ENCODE assay signal across 8 cellular contexts in genomic region chr1:205321109-205321958, GRCh38. TPM values are rescaled to one million over a fixed set of nuclear protein-coding genes. Genes with fewer than 3 reads are reported as not detected.
A peak's percentile ranks its signal among the peaks of the same experiment; 100 is the strongest.
DNase-seq lines count a peak whose midpoint lies in the region; ATAC-seq, FAIRE-seq and TF ChIP-seq lines count a peak whose summit lies in the region.

Gene NUAK2 (minus strand): TSS chr1:205321745. CDS start chr1:205321628, 117 bp downstream.

- no peaks in the 10 kb centered on the region for H3K9me3 ChIP-seq in small intestine (ENCODE audit: control insufficient read depth, low read depth)

- WGBS in small intestine, 3 donors: 0 to 1% (median 1%) methylated on average over 77 to 79 of the region's 79 CpGs

- H3K27ac ChIP-seq in GM23338 (ENCODE audit: low read depth) (peak within 1 kb of the TSS; percentile 86; the same call in 1 of the 2 replicates), small intestine (ENCODE audit: low read depth in 1 of 2, low read length in 1 of 2) (peak within 1 kb of the TSS; percentile 84 to 86)

- no peaks in the 10 kb centered on the region for H3K36me3 ChIP-seq in GM23338 (ENCODE audit: insufficient read depth)
- H3K36me3 ChIP-seq in small intestine (ENCODE audit: control insufficient read depth in 2 of 2, insufficient read depth in 2 of 2, low read length in 2 of 2): no peaks in the 10 kb centered on the region

- no peak for FAIRE-seq in small intestine (lab: Jason Lieb, UNC)

- TF ChIP-seq CTCF in AG04449 (IDR thresholded peaks at IDR 0.05; ENCODE audit: insufficient read depth, low read length, missing control alignments): peak; percentile 48
- 0 out of 4 replicates have a peak, but pooled peaks of 1 of the 2 experiments have one; percentile 16 for TF ChIP-seq CTCF in GM23338 (conservative IDR thresholded peaks at IDR 0.05; ENCODE audit: low read depth in 2 of 2)

- POLR2A ChIA-PET in AG04449 (lab: Yijun Ruan, JAX): interaction anchor here (0.7 to 2.3 kb wide), 7 partner anchors 20 to 49 kb away, joined by 3 to 15 read pairs (median 4); no protein-coding TSS in a partner anchor

- peaks cover 14% of the 10 kb centered on the region for H3K36me3 Mint-ChIP-seq in GM23338 (ENCODE audit: low read depth)
- H3K36me3 Mint-ChIP-seq in central memory CD8-positive, alpha-beta T cell (ENCODE audit: insufficient read depth): peaks cover 15% of the 10 kb centered on the region
- H3K36me3 Mint-ChIP-seq in immature natural killer cell: peaks cover 0 to 7% (median 3%) of the 10 kb centered on the region in 3 donors

- H3K27me3 ChIP-seq in GM23338 (ENCODE audit: insufficient read depth): peaks cover 7% of the 10 kb centered on the region
- no peaks in the 10 kb centered on the region for H3K27me3 ChIP-seq in small intestine (ENCODE audit: control insufficient read depth in 2 of 2, insufficient read depth in 2 of 2, low read length in 2 of 2)

- H3K4me2 ChIP-seq in GM23338: peak within 1 kb of the TSS; percentile 99

- ATAC-seq in GM23338: peak; percentile 86
- ATAC-seq in activated CD4-positive, CD25-positive, alpha-beta regulatory T cell treated with anti-CD3 and anti-CD28 coated beads, Interleukin-2, amount 50 U/mL, for 24 hours: peak; percentile 86 to 87
- peak; percentile 79 for ATAC-seq in central memory CD8-positive, alpha-beta T cell (replicated peaks; ENCODE audit: extremely low read depth, poor library complexity, severe bottlenecking)
- no peak for ATAC-seq in GM18520 (IDR thresholded peaks at IDR 0.05; ENCODE audit: unreplicated experiment)

- H3K4me1 ChIP-seq in GM23338 (ENCODE audit: insufficient read depth): peaks cover 43% of the 10 kb centered on the region
- H3K4me1 ChIP-seq in small intestine (ENCODE audit: control insufficient read depth in 2 of 2, insufficient read depth in 1 of 2, low read depth in 1 of 2, low read length in 1 of 2): peaks cover 0 to 29% of the 10 kb centered on the region in 2 donors

- peaks cover 6% of the 10 kb centered on the region; the same call in 1 of the 2 replicates for H3F3A ChIP-seq in GM23338 (replicated peaks; ENCODE audit: low read depth)

- H3K9me2 ChIP-seq in GM23338 (ENCODE audit: insufficient read depth): peaks cover 4% of the 10 kb centered on the region; the same call in 1 of the 2 replicates

- H3K4me3 ChIP-seq in AG04449 (ENCODE audit: low read depth, low read length) (peak within 1 kb of the TSS; percentile 98), GM23338 (peak within 1 kb of the TSS; percentile 96), small intestine (ENCODE audit: low read depth in 1 of 2, low read length in 2 of 2) (peak within 1 kb of the TSS; percentile 85 to 88)

- H2AFZ ChIP-seq in GM23338: no peak within 1 kb of the TSS; the same call in 1 of the 2 replicates

- DNase-seq in AG04449 (ENCODE audit: low read depth, low spot score) (no peak), GM23338 (ENCODE audit: low spot score) (peak; percentile 99), NCI-H2196 (lab: John Stamatoyannopoulos, UW; ENCODE audit: unreplicated experiment) (peak; percentile 96), immature natural killer cell (peak; percentile 78 to 82 (median 80)), small intestine (peak; percentile 95)
- DNase-seq in central memory CD8-positive, alpha-beta T cell (ENCODE audit: low spot score in 2 of 2): peak; percentile 57 to 59

- peaks cover 32% of the 10 kb centered on the region for H3K27me3 Mint-ChIP-seq in GM23338 (ENCODE audit: insufficient read depth, low read depth, poor library complexity)
- H3K27me3 Mint-ChIP-seq in central memory CD8-positive, alpha-beta T cell: no peaks in the 10 kb centered on the region
- peaks cover 2 to 3% (median 3%) of the 10 kb centered on the region in 3 donors for H3K27me3 Mint-ChIP-seq in immature natural killer cell (ENCODE audit: low read depth in 3 of 3)

- peaks cover 13% of the 10 kb centered on the region; the same call in 1 of the 2 replicates for H4K20me1 ChIP-seq in GM23338 (replicated peaks; ENCODE audit: insufficient read depth)

- H3K9me3 Mint-ChIP-seq in GM23338: no peaks in the 10 kb centered on the region
- no peaks in the 10 kb centered on the region for H3K9me3 Mint-ChIP-seq in central memory CD8-positive, alpha-beta T cell
- peaks cover 0 to 2% (median 0%) of the 10 kb centered on the region in 6 donors for H3K9me3 Mint-ChIP-seq in immature natural killer cell

- CTCF ChIA-PET in AG04449 (lab: Yijun Ruan, JAX): interaction anchor here (0.7 to 28.6 kb wide), 12 partner anchors 8 to 204 kb away, joined by 3 to 2093 read pairs (median 4); no protein-coding TSS in a partner anchor

- H3K4me1 Mint-ChIP-seq in GM23338 (peaks cover 51% of the 10 kb centered on the region), immature natural killer cell (peaks cover 65 to 80% of the 10 kb centered on the region in 2 donors)
- peaks cover 72% of the 10 kb centered on the region for H3K4me1 Mint-ChIP-seq in central memory CD8-positive, alpha-beta T cell

- H3K27ac Mint-ChIP-seq in GM23338: peak within 1 kb of the TSS; percentile 90; the same call in 1 of the 2 replicates
- peak within 1 kb of the TSS; percentile 89 for H3K27ac Mint-ChIP-seq in central memory CD8-positive, alpha-beta T cell (ENCODE audit: low read depth)
- H3K27ac Mint-ChIP-seq in immature natural killer cell: peak within 1 kb of the TSS; percentile 90 to 96 (median 94)

- peaks cover 50% of the 10 kb centered on the region for H3K79me2 ChIP-seq in GM23338 (replicated peaks; ENCODE audit: insufficient read depth)

- H3K4me3 Mint-ChIP-seq in GM23338 (peak within 1 kb of the TSS; percentile 87), immature natural killer cell (peak within 1 kb of the TSS; percentile 95 to 100 (median 99))
- peak within 1 kb of the TSS; percentile 94 for H3K4me3 Mint-ChIP-seq in central memory CD8-positive, alpha-beta T cell

TF ChIP-seq in GM23338, 12 proteins besides CTCF, POLR2A, EP300 and RAD21:
- TF ChIP-seq ZNF331 (CRISPR knock-in tag; IDR thresholded peaks at IDR 0.05; ENCODE audit: low read depth) (0 out of 2 replicates have a peak, but pooled peaks have one; percentile 8), CREB1 (CRISPR knock-in tag; IDR thresholded peaks at IDR 0.05; ENCODE audit: low read depth) (peak; percentile 69), REST (IDR thresholded peaks at IDR 0.05; ENCODE audit: unreplicated experiment) (no peak), JUNB (IDR thresholded peaks at IDR 0.05; ENCODE audit: unreplicated experiment) (no peak), ETS1 (IDR thresholded peaks at IDR 0.05) (no peak), EZH2phosphoT487 (IDR thresholded peaks at IDR 0.05; ENCODE audit: unreplicated experiment) (no peak), POLR2AphosphoS5 (IDR thresholded peaks at IDR 0.05; ENCODE audit: low read depth) (peak; percentile 95)

RNA-seq across cellular contexts. Expression of gene NUAK2, which starts in this region (rescaled TPM):
- 10.4 and 15.3 TPM in 2 replicates for total RNA-seq in GM23338 (2014; rRNA removed; shearing (Covaris generic))
- polyA plus RNA-seq in GM23338 (2016; fragmentation: Nextera tagmentation; extraction: Ambion mirVana) (7.7 and 7.8 TPM in 2 replicates), immature natural killer cell (10 to 100 TPM in 1 of 3 donors, 1 to 10 TPM in 2; 6.3 to 26.4 (median 6.6) TPM), small intestine (10 to 100 TPM in 1 of 3 donors, 1 to 10 TPM in 2; 8.5 to 16.2 (median 8.9) TPM)
